ENCODE assay signal across 1 cellular context in genomic region chr13:110125613-110126272, GRCh38.
TF ChIP-seq lines count a peak whose summit lies in the region.

No MANE protein-coding gene starts in this region.

TF ChIP-seq in A549, 52 proteins besides CTCF, POLR2A, EP300 and RAD21 (continued from another document):
- TF ChIP-seq, protein P1, sequence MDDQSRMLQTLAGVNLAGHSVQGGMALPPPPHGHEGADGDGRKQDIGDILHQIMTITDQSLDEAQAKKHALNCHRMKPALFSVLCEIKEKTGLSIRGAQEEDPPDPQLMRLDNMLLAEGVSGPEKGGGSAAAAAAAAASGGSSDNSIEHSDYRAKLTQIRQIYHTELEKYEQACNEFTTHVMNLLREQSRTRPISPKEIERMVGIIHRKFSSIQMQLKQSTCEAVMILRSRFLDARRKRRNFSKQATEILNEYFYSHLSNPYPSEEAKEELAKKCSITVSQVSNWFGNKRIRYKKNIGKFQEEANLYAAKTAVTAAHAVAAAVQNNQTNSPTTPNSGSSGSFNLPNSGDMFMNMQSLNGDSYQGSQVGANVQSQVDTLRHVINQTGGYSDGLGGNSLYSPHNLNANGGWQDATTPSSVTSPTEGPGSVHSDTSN (IDR thresholded peaks at IDR 0.05): no peak
- TF ChIP-seq, protein P2, sequence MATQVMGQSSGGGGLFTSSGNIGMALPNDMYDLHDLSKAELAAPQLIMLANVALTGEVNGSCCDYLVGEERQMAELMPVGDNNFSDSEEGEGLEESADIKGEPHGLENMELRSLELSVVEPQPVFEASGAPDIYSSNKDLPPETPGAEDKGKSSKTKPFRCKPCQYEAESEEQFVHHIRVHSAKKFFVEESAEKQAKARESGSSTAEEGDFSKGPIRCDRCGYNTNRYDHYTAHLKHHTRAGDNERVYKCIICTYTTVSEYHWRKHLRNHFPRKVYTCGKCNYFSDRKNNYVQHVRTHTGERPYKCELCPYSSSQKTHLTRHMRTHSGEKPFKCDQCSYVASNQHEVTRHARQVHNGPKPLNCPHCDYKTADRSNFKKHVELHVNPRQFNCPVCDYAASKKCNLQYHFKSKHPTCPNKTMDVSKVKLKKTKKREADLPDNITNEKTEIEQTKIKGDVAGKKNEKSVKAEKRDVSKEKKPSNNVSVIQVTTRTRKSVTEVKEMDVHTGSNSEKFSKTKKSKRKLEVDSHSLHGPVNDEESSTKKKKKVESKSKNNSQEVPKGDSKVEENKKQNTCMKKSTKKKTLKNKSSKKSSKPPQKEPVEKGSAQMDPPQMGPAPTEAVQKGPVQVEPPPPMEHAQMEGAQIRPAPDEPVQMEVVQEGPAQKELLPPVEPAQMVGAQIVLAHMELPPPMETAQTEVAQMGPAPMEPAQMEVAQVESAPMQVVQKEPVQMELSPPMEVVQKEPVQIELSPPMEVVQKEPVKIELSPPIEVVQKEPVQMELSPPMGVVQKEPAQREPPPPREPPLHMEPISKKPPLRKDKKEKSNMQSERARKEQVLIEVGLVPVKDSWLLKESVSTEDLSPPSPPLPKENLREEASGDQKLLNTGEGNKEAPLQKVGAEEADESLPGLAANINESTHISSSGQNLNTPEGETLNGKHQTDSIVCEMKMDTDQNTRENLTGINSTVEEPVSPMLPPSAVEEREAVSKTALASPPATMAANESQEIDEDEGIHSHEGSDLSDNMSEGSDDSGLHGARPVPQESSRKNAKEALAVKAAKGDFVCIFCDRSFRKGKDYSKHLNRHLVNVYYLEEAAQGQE (IDR thresholded peaks at IDR 0.05): no peak
- TF ChIP-seq KDM5A (IDR thresholded peaks at IDR 0.05) (no peak), HOXB5 (CRISPR knock-in tag; IDR thresholded peaks at IDR 0.05) (no peak), MAZ (IDR thresholded peaks at IDR 0.05; ENCODE audit: borderline replicate concordance, low read depth, low read length) (no peak)
TF ChIP-seq in A549: peak in this region for 0.
